ENCODE assay signal across 1 cellular context in the genomic region with DNA sequence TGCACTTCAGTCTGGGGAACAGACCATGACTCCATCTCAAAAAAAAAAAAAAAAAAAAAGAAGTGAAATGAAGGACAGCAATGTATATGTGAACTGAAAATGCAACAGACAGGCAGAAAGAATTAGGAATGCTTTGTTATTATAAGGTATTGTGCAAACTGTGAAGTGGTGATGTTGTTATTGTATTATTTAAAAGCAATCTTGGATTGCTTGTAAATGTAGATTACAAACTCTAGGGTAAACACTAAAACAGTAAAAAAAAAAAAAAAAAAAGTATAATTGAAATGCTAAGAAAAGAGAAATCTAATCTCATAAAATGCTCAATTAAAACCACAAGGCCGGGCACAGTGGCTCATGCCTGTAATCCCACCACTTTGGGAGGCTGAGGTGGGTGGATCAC.
A peak's percentile ranks its signal among the peaks of the same experiment; 100 is the strongest.
TF ChIP-seq lines count a peak whose summit lies in the region.

No MANE protein-coding gene starts in this region.

TF ChIP-seq in HEK293, 187 proteins besides CTCF, POLR2A, EP300 and RAD21 (continued from another document and continues in another):
- TF ChIP-seq, protein P1, sequence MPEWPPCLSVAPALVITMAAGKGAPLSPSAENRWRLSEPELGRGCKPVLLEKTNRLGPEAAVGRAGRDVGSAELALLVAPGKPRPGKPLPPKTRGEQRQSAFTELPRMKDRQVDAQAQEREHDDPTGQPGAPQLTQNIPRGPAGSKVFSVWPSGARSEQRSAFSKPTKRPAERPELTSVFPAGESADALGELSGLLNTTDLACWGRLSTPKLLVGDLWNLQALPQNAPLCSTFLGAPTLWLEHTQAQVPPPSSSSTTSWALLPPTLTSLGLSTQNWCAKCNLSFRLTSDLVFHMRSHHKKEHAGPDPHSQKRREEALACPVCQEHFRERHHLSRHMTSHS (tag by site-specific recombination; IDR thresholded peaks at IDR 0.05), result no peak
- TF ChIP-seq, protein P2, sequence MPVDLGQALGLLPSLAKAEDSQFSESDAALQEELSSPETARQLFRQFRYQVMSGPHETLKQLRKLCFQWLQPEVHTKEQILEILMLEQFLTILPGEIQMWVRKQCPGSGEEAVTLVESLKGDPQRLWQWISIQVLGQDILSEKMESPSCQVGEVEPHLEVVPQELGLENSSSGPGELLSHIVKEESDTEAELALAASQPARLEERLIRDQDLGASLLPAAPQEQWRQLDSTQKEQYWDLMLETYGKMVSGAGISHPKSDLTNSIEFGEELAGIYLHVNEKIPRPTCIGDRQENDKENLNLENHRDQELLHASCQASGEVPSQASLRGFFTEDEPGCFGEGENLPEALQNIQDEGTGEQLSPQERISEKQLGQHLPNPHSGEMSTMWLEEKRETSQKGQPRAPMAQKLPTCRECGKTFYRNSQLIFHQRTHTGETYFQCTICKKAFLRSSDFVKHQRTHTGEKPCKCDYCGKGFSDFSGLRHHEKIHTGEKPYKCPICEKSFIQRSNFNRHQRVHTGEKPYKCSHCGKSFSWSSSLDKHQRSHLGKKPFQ (tag by site-specific recombination; IDR thresholded peaks at IDR 0.05), result peak; percentile 46; the same call in 1 of the 2 replicates
- TF ChIP-seq BCL11A (tag by site-specific recombination; IDR thresholded peaks at IDR 0.05; ENCODE audit: low read depth) (peak; percentile 63; the same call in 1 of the 2 replicates), REPIN1 (tag by site-specific recombination; IDR thresholded peaks at IDR 0.05; ENCODE audit: low read depth) (no peak), IKZF3 (tag by site-specific recombination; IDR thresholded peaks at IDR 0.05) (no peak), ZNF416 (tag by site-specific recombination; IDR thresholded peaks at IDR 0.05) (no peak), ZXDB (tag by site-specific recombination; IDR thresholded peaks at IDR 0.05) (peak; percentile 67), SP3 (tag by site-specific recombination; IDR thresholded peaks at IDR 0.05) (no peak), GLI4 (tag by site-specific recombination; IDR thresholded peaks at IDR 0.05) (no peak), YY2 (tag by site-specific recombination; IDR thresholded peaks at IDR 0.05) (no peak), ZNF157 (tag by site-specific recombination; IDR thresholded peaks at IDR 0.05) (no peak), FEZF1 (tag by site-specific recombination; IDR thresholded peaks at IDR 0.05) (peak; percentile 83), SCRT2 (tag by site-specific recombination; IDR thresholded peaks at IDR 0.05) (no peak), ZNF138 (tag by site-specific recombination; IDR thresholded peaks at IDR 0.05; ENCODE audit: borderline replicate concordance) (no peak), ZFHX2 (tag by site-specific recombination; conservative IDR thresholded peaks at IDR 0.05) (no peak), ZNF561 (tag by site-specific recombination; IDR thresholded peaks at IDR 0.05; ENCODE audit: borderline replicate concordance) (no peak), SALL2 (tag by site-specific recombination; IDR thresholded peaks at IDR 0.05; ENCODE audit: borderline replicate concordance) (no peak), ZNF140 (tag by site-specific recombination; IDR thresholded peaks at IDR 0.05) (no peak), ZBTB21 (tag by site-specific recombination; IDR thresholded peaks at IDR 0.05) (no peak), MZF1 (tag by site-specific recombination; IDR thresholded peaks at IDR 0.05; ENCODE audit: borderline replicate concordance) (no peak), ZNF112 (tag by site-specific recombination; IDR thresholded peaks at IDR 0.05) (no peak), SCRT1 (tag by site-specific recombination; IDR thresholded peaks at IDR 0.05; ENCODE audit: borderline replicate concordance) (peak; percentile 64; the same call in 1 of the 2 replicates), OVOL3 (tag by site-specific recombination; IDR thresholded peaks at IDR 0.05) (peak; percentile 78), ZNF426 (tag by site-specific recombination; IDR thresholded peaks at IDR 0.05) (no peak), ZNF223 (tag by site-specific recombination; IDR thresholded peaks at IDR 0.05) (no peak), ZNF624 (tag by site-specific recombination; IDR thresholded peaks at IDR 0.05) (no peak), TCF7L2 (IDR thresholded peaks at IDR 0.05; ENCODE audit: borderline replicate concordance, low read depth, low read length) (no peak), ZNF202 (tag by site-specific recombination; IDR thresholded peaks at IDR 0.05; ENCODE audit: borderline replicate concordance) (no peak), ZNF843 (tag by site-specific recombination; IDR thresholded peaks at IDR 0.05) (peak; percentile 69), ZNF626 (tag by site-specific recombination; IDR thresholded peaks at IDR 0.05) (no peak), ZNF707 (tag by site-specific recombination; IDR thresholded peaks at IDR 0.05) (no peak), ZNF596 (tag by site-specific recombination; IDR thresholded peaks at IDR 0.05) (no peak), KLF16 (tag by site-specific recombination; IDR thresholded peaks at IDR 0.05) (peak; percentile 77), BCL11B (tag by site-specific recombination; IDR thresholded peaks at IDR 0.05; ENCODE audit: low read depth) (0 out of 2 replicates have a peak, but pooled peaks have one; percentile 33), ZNF48 (tag by site-specific recombination; IDR thresholded peaks at IDR 0.05) (no peak), OSR2 (tag by site-specific recombination; IDR thresholded peaks at IDR 0.05) (peak; percentile 54; the same call in 1 of the 2 replicates), ZNF621 (tag by site-specific recombination; IDR thresholded peaks at IDR 0.05) (no peak)
- TF ChIP-seq, protein P3, sequence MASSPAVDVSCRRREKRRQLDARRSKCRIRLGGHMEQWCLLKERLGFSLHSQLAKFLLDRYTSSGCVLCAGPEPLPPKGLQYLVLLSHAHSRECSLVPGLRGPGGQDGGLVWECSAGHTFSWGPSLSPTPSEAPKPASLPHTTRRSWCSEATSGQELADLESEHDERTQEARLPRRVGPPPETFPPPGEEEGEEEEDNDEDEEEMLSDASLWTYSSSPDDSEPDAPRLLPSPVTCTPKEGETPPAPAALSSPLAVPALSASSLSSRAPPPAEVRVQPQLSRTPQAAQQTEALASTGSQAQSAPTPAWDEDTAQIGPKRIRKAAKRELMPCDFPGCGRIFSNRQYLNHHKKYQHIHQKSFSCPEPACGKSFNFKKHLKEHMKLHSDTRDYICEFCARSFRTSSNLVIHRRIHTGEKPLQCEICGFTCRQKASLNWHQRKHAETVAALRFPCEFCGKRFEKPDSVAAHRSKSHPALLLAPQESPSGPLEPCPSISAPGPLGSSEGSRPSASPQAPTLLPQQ (tag by site-specific recombination; IDR thresholded peaks at IDR 0.05), result no peak
- TF ChIP-seq, protein P4, sequence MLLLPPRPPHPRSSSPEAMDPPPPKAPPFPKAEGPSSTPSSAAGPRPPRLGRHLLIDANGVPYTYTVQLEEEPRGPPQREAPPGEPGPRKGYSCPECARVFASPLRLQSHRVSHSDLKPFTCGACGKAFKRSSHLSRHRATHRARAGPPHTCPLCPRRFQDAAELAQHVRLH (tag by site-specific recombination; IDR thresholded peaks at IDR 0.05), result peak; percentile 22; the same call in 1 of the 2 replicates
- TF ChIP-seq, protein P5, sequence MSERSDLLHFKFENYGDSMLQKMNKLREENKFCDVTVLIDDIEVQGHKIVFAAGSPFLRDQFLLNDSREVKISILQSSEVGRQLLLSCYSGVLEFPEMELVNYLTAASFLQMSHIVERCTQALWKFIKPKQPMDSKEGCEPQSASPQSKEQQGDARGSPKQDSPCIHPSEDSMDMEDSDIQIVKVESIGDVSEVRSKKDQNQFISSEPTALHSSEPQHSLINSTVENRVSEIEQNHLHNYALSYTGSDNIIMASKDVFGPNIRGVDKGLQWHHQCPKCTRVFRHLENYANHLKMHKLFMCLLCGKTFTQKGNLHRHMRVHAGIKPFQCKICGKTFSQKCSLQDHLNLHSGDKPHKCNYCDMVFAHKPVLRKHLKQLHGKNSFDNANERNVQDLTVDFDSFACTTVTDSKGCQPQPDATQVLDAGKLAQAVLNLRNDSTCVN (tag by site-specific recombination; optimal IDR thresholded peaks at IDR 0.05), result no peak
- TF ChIP-seq, protein P6, sequence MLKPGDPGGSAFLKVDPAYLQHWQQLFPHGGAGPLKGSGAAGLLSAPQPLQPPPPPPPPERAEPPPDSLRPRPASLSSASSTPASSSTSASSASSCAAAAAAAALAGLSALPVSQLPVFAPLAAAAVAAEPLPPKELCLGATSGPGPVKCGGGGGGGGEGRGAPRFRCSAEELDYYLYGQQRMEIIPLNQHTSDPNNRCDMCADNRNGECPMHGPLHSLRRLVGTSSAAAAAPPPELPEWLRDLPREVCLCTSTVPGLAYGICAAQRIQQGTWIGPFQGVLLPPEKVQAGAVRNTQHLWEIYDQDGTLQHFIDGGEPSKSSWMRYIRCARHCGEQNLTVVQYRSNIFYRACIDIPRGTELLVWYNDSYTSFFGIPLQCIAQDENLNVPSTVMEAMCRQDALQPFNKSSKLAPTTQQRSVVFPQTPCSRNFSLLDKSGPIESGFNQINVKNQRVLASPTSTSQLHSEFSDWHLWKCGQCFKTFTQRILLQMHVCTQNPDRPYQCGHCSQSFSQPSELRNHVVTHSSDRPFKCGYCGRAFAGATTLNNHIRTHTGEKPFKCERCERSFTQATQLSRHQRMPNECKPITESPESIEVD (tag by site-specific recombination; IDR thresholded peaks at IDR 0.05), result peak; percentile 82
- TF ChIP-seq, protein P7, sequence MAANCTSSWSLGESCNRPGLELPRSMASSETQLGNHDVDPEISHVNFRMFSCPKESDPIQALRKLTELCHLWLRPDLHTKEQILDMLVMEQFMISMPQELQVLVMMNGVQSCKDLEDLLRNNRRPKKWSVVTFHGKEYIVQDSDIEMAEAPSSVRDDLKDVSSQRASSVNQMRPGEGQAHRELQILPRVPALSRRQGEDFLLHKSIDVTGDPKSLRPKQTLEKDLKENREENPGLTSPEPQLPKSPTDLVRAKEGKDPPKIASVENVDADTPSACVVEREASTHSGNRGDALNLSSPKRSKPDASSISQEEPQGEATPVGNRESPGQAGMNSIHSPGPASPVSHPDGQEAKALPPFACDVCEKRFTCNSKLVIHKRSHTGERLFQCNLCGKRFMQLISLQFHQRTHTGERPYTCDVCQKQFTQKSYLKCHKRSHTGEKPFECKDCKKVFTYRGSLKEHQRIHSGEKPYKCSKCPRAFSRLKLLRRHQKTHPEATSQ (tag by site-specific recombination; IDR thresholded peaks at IDR 0.05), result no peak
- TF ChIP-seq, protein P8, sequence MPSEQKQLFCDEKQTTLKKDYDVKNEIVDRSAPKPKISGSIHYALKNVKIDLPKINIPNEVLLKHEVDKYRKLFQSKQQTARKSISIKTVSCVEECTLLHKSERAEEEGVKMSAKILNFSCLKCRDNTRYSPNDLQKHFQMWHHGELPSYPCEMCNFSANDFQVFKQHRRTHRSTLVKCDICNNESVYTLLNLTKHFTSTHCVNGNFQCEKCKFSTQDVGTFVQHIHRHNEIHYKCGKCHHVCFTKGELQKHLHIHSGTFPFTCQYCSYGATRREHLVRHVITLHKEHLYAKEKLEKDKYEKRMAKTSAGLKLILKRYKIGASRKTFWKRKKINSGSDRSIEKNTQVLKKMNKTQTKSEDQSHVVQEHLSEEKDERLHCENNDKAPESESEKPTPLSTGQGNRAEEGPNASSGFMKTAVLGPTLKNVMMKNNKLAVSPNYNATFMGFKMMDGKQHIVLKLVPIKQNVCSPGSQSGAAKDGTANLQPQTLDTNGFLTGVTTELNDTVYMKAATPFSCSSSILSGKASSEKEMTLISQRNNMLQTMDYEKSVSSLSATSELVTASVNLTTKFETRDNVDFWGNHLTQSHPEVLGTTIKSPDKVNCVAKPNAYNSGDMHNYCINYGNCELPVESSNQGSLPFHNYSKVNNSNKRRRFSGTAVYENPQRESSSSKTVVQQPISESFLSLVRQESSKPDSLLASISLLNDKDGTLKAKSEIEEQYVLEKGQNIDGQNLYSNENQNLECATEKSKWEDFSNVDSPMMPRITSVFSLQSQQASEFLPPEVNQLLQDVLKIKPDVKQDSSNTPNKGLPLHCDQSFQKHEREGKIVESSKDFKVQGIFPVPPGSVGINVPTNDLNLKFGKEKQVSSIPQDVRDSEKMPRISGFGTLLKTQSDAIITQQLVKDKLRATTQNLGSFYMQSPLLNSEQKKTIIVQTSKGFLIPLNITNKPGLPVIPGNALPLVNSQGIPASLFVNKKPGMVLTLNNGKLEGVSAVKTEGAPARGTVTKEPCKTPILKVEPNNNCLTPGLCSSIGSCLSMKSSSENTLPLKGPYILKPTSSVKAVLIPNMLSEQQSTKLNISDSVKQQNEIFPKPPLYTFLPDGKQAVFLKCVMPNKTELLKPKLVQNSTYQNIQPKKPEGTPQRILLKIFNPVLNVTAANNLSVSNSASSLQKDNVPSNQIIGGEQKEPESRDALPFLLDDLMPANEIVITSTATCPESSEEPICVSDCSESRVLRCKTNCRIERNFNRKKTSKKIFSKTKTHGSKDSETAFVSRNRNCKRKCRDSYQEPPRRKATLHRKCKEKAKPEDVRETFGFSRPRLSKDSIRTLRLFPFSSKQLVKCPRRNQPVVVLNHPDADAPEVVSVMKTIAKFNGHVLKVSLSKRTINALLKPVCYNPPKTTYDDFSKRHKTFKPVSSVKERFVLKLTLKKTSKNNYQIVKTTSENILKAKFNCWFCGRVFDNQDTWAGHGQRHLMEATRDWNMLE (tag by site-specific recombination; conservative IDR thresholded peaks at IDR 0.05; ENCODE audit: low read depth), result no peak
- TF ChIP-seq, protein P9, sequence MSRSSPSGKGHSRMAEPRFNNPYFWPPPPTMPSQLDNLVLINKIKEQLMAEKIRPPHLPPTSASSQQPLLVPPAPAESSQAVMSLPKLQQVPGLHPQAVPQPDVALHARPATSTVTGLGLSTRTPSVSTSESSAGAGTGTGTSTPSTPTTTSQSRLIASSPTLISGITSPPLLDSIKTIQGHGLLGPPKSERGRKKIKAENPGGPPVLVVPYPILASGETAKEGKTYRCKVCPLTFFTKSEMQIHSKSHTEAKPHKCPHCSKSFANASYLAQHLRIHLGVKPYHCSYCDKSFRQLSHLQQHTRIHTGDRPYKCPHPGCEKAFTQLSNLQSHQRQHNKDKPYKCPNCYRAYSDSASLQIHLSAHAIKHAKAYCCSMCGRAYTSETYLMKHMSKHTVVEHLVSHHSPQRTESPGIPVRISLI (tag by site-specific recombination; IDR thresholded peaks at IDR 0.05), result peak; percentile 40
- TF ChIP-seq, protein P10, sequence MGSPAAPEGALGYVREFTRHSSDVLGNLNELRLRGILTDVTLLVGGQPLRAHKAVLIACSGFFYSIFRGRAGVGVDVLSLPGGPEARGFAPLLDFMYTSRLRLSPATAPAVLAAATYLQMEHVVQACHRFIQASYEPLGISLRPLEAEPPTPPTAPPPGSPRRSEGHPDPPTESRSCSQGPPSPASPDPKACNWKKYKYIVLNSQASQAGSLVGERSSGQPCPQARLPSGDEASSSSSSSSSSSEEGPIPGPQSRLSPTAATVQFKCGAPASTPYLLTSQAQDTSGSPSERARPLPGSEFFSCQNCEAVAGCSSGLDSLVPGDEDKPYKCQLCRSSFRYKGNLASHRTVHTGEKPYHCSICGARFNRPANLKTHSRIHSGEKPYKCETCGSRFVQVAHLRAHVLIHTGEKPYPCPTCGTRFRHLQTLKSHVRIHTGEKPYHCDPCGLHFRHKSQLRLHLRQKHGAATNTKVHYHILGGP (tag by site-specific recombination; IDR thresholded peaks at IDR 0.05), result peak; percentile 27; the same call in 1 of the 2 replicates
- TF ChIP-seq, protein P11, sequence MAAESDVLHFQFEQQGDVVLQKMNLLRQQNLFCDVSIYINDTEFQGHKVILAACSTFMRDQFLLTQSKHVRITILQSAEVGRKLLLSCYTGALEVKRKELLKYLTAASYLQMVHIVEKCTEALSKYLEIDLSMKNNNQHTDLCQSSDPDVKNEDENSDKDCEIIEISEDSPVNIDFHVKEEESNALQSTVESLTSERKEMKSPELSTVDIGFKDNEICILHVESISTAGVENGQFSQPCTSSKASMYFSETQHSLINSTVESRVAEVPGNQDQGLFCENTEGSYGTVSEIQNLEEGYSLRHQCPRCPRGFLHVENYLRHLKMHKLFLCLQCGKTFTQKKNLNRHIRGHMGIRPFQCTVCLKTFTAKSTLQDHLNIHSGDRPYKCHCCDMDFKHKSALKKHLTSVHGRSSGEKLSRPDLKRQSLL (tag by site-specific recombination; IDR thresholded peaks at IDR 0.05), result no peak
